Comparison of ENCODE assay signal across 9 cellular contexts in the genomic region with DNA sequence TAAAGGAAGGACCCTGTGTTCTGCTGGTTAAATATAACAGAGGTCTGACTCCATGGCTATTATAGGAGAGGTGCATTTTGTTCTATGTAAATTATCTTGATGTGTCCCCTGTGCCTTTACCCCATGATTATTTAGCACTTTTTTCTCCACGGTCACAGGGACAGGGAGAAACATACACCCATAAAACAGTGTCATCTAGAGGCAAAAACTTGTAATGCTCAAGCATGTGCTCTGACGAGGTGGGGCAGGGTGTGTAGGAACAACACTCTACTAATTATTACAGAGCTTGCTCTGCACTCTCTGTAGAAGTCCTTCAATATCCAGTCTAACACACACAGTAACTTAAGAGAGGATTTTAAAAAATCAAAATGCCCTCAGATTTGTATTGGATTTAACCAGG.
DNase-seq lines count a peak whose midpoint lies in the region; ATAC-seq, FAIRE-seq and TF ChIP-seq lines count a peak whose summit lies in the region.
"Had no signal": no experiment of that assay in that cellular context is flagged by ENCODE, and none has a peak within 500 bp of the region (broad histone marks: within the 10 kb centered on the region; RNA-seq: fewer than 3 reads in every experiment).

No MANE protein-coding gene starts in this region.

- POLR2A ChIA-PET in BJ (lab: Charles Lee): no interaction called here
- POLR2A ChIA-PET in HEK293T (lab: Yijun Ruan, JAX): no interaction called here
- POLR2A ChIA-PET in HepG2 (lab: Yijun Ruan, JAX): no interaction called here

- H4K20me1 ChIP-seq in HepG2 (ENCODE audit: insufficient read depth, low read length): peaks cover 28% of the 10 kb centered on the region

- TF ChIP-seq EP300 in HepG2 (IDR thresholded peaks at IDR 0.05; ENCODE audit: low read depth in 2 of 2, low read length in 2 of 2): no peak
- TF ChIP-seq EP300 in HepG2 (CRISPR knock-in tag; IDR thresholded peaks at IDR 0.05; ENCODE audit: borderline replicate concordance): no peak

- intact Hi-C loops in HepG2 (cut with micrococcal nuclease; ENCODE audit: unreplicated experiment): no loop called here

- TF ChIP-seq POLR2A in HepG2 (IDR thresholded peaks at IDR 0.05; ENCODE audit: insufficient read depth in 1 of 2, low read depth in 2 of 2, low read length in 2 of 2): no peak

- no peak overlapping the region for H2AFZ ChIP-seq in HepG2 (ENCODE audit: low read length)

- no peaks in the 10 kb centered on the region for H3K9me3 ChIP-seq in HepG2 (ENCODE audit: low read length)

- H3K36me3 ChIP-seq in BJ (ENCODE audit: control insufficient read depth, insufficient read depth, low read length) (no peaks in the 10 kb centered on the region), HepG2 (replicated peaks in 1 of 2; ENCODE audit: control insufficient read depth in 1 of 2, insufficient read depth in 2 of 2, low read length in 2 of 2) (peaks cover 5 to 10% of the 10 kb centered on the region in 2 experiments; a peak in 4 of 5 replicates)

- no peak for TF ChIP-seq RAD21 in HepG2 (CRISPR knock-in tag; IDR thresholded peaks at IDR 0.05)

- no peak overlapping the region for H3K27ac Mint-ChIP-seq in stimulated activated effector memory CD8-positive, alpha-beta T cell treated with anti-CD3 and anti-CD28 coated beads, Interleukin-12 subunit alpha, Interleukin-12 subunit beta, amount 100 ng/mL, for 72 hours

- H3K4me1 ChIP-seq in HepG2 (ENCODE audit: insufficient read depth, low read length): peaks cover 87% of the 10 kb centered on the region

- H3K9me3 Mint-ChIP-seq in stimulated activated effector memory CD8-positive, alpha-beta T cell treated with anti-CD3 and anti-CD28 coated beads, Interleukin-12 subunit alpha, Interleukin-12 subunit beta, amount 100 ng/mL, for 72 hours: no peaks in the 10 kb centered on the region

- BruUV-seq in HepG2 (replicated peaks; lab: Mats Ljungman, UMichigan): no TSS peak

- 59% methylated on average over 2 of the region's 2 CpGs for WGBS in HepG2 (ENCODE audit: low lambda C conversion rate)

- peaks cover 5% of the 10 kb centered on the region for H3K4me1 Mint-ChIP-seq in stimulated activated effector memory CD8-positive, alpha-beta T cell treated with anti-CD3 and anti-CD28 coated beads, Interleukin-12 subunit alpha, Interleukin-12 subunit beta, amount 100 ng/mL, for 72 hours

- H3K27ac ChIP-seq in HepG2 (ENCODE audit: extremely low read length, insufficient read depth, low read length): peak overlapping the region; percentile 52

- no peak overlapping the region for H3K4me3 Mint-ChIP-seq in stimulated activated effector memory CD8-positive, alpha-beta T cell treated with anti-CD3 and anti-CD28 coated beads, Interleukin-12 subunit alpha, Interleukin-12 subunit beta, amount 100 ng/mL, for 72 hours

- no peaks in the 10 kb centered on the region for H3K27me3 ChIP-seq in BJ (ENCODE audit: control insufficient read depth, insufficient read depth, low read length)
- H3K27me3 ChIP-seq in HepG2 (ENCODE audit: control insufficient read depth in 1 of 2, insufficient read depth in 2 of 2, low read length in 2 of 2): no peaks in the 10 kb centered on the region

- FAIRE-seq in HepG2 (lab: Jason Lieb, UNC): peak; percentile 32

- peak overlapping the region; percentile 45 for H3K4me2 ChIP-seq in HepG2 (ENCODE audit: low read depth, low read length)

- H3K36me3 Mint-ChIP-seq in stimulated activated effector memory CD8-positive, alpha-beta T cell treated with anti-CD3 and anti-CD28 coated beads, Interleukin-12 subunit alpha, Interleukin-12 subunit beta, amount 100 ng/mL, for 72 hours: no peaks in the 10 kb centered on the region

- H3K9ac ChIP-seq in HepG2 (ENCODE audit: insufficient read depth, low read depth, low read length): no peak overlapping the region

- H3K4me3 ChIP-seq in BJ (ENCODE audit: low read depth, low read length) (no peak overlapping the region), astrocyte of the cerebellum (ENCODE audit: low read depth, low read length) (no peak overlapping the region), HepG2 (replicated peaks in 1 of 3; ENCODE audit: insufficient read depth in 1 of 3, low read depth in 2 of 3, low read length in 3 of 3) (no peak overlapping the region)

- no peak for DNase-seq in BJ (ENCODE audit: low read depth)
- peak; percentile 26 for DNase-seq in HEK293T (ENCODE audit: extremely low spot score)
- DNase-seq in astrocyte of the cerebellum (ENCODE audit: low read depth): no peak
- peak; percentile 15 for DNase-seq in HepG2 (ENCODE audit: low spot score)
- DNase-seq in middle frontal gyrus (ENCODE audit: extremely low spot score, low spot score): no peak
- DNase-seq in stimulated activated effector memory CD8-positive, alpha-beta T cell treated with anti-CD3 and anti-CD28 coated beads, Interleukin-12 subunit alpha, Interleukin-12 subunit beta, amount 100 ng/mL, for 72 hours (ENCODE audit: low spot score in 2 of 2): no peak
- DNase-seq: GF-D8 had no signal

- peaks cover 85% of the 10 kb centered on the region for H3K79me2 ChIP-seq in HepG2 (ENCODE audit: insufficient read depth, low read length)

- TF ChIP-seq CTCF in BJ (IDR thresholded peaks at IDR 0.05; ENCODE audit: insufficient read depth, low read depth, low read length) (peak; percentile 45), astrocyte of the cerebellum (IDR thresholded peaks at IDR 0.05; ENCODE audit: low read depth, low read length, missing control alignments) (peak; percentile 35), HepG2 (CRISPR knock-in tag; IDR thresholded peaks at IDR 0.05) (peak; percentile 49)

- CTCF ChIA-PET in BJ (lab: Yijun Ruan, JAX) (interaction anchor here (0.7 to 1.0 kb wide), 3 partner anchors 11 to 50 kb away, joined by 3 read pairs; no protein-coding TSS in a partner anchor), HEK293T (lab: Yijun Ruan, JAX) (interaction anchor here (0.7 to 0.9 kb wide), 2 partner anchors 11 to 15 kb away, joined by 3 read pairs; no protein-coding TSS in a partner anchor), HepG2 (lab: Yijun Ruan, JAX; ENCODE audit: low intra/inter-chr PET ratio, low total read pairs) (no interaction called here)

- ATAC-seq in HepG2: peak; percentile 59
- ATAC-seq in HG03280 (IDR thresholded peaks at IDR 0.05; ENCODE audit: unreplicated experiment): no peak
- ATAC-seq in stimulated activated effector memory CD8-positive, alpha-beta T cell treated with anti-CD3 and anti-CD28 coated beads, Interleukin-12 subunit alpha, Interleukin-12 subunit beta, amount 100 ng/mL, for 72 hours: no peak
- no peak for ATAC-seq in HG02588 (IDR thresholded peaks at IDR 0.05; ENCODE audit: unreplicated experiment)

- in situ Hi-C loops in astrocyte of the cerebellum (cut with HindIII; ENCODE audit: low sequenced_read_pairs) (no loop called here), HepG2 (cut with HindIII; ENCODE audit: extremely low pct_ligation_motif_present, low pct_unique_long_range_greater_than_20kb) (no loop called here)

TF ChIP-seq in HEK293T, 16 proteins besides CTCF, POLR2A, EP300 and RAD21:
- TF ChIP-seq SUZ12 (IDR thresholded peaks at IDR 0.05) (no peak), CTBP1 (IDR thresholded peaks at IDR 0.05; ENCODE audit: borderline replicate concordance) (no peak), ELF4 (IDR thresholded peaks at IDR 0.05) (no peak), HDGF (IDR thresholded peaks at IDR 0.05; ENCODE audit: borderline replicate concordance) (no peak), FOXK2 (IDR thresholded peaks at IDR 0.05) (no peak), BHLHE40 (IDR thresholded peaks at IDR 0.05; ENCODE audit: borderline replicate concordance) (no peak), ZNF384 (IDR thresholded peaks at IDR 0.05) (no peak), TARDBP (IDR thresholded peaks at IDR 0.05) (no peak), LEF1 (IDR thresholded peaks at IDR 0.05; ENCODE audit: borderline replicate concordance) (no peak), NFRKB (IDR thresholded peaks at IDR 0.05) (no peak), FOXA1 (IDR thresholded peaks at IDR 0.05) (no peak)
- TF ChIP-seq, protein P1, sequence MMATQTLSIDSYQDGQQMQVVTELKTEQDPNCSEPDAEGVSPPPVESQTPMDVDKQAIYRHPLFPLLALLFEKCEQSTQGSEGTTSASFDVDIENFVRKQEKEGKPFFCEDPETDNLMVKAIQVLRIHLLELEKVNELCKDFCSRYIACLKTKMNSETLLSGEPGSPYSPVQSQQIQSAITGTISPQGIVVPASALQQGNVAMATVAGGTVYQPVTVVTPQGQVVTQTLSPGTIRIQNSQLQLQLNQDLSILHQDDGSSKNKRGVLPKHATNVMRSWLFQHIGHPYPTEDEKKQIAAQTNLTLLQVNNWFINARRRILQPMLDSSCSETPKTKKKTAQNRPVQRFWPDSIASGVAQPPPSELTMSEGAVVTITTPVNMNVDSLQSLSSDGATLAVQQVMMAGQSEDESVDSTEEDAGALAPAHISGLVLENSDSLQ (IDR thresholded peaks at IDR 0.05): no peak

TF ChIP-seq in HepG2, 621 proteins besides CTCF, POLR2A, EP300 and RAD21:
- TF ChIP-seq RARG (CRISPR knock-in tag; IDR thresholded peaks at IDR 0.05; ENCODE audit: low read depth) (no peak), SAP130 (CRISPR knock-in tag; IDR thresholded peaks at IDR 0.05; ENCODE audit: low read depth) (0 out of 2 replicates have a peak, but pooled peaks have one; percentile 14), STAG1 (CRISPR knock-in tag; IDR thresholded peaks at IDR 0.05) (peak; percentile 39)

Comparison
In these comparisons a context has a peak if more than half of its experiments do, and no peak if none do; other contexts are left out.
1. DNase-seq: peak in HEK293T (single experiment) and HepG2 (single experiment); none in BJ (single experiment), astrocyte of the cerebellum (single experiment), middle frontal gyrus (single experiment) and stimulated activated effector memory CD8-positive, alpha-beta T cell treated with anti-CD3 and anti-CD28 coated beads, Interleukin-12 subunit alpha, Interleukin-12 subunit beta, amount 100 ng/mL, for 72 hours (0 of 2).
2. Peak in every context shown above with its lines, with median percentiles within 50 percentile points of each other: CTCF ChIP-seq.